13 cellular contexts compared by ENCODE assay signal in the genomic region with DNA sequence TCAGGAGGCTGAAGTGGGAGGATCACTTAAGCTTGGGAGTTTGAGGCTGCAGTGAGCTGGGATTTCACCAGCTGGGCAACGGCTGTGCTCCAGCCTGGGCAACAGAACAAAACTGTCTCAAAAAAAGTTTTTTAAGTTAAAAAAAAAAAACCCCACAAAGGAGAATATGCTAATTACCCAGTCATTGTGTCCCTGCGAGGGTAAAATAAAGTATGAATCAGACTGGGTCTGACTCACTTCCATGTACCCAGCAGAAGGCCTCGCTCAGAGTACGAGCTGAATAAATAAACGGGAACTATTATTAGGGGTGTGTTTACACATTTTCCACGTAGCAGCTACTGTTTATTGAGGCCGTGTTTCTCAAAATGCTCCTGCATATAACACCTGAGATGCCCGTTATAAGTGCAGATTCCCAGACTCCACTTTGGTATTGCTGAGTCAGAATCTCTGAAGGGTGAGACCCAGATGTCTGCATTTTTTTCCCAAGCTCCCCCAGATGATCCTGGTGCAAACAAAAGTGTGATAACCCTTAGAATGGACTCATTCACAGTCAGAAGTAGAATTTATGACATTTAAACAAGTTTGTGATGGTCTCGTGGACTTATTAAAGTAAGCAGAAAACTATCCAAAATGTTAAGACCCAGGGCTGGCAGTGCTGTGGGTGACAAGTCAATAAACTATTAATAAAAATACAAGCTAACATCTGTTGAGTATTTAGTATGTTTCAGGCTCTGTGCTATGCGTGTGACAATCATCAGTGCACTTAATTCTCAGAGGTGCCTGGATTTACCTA. TPM values are rescaled to one million over a fixed set of nuclear protein-coding genes. Genes with fewer than 3 reads are reported as not detected.
DNase-seq lines count a peak whose midpoint lies in the region; ATAC-seq and TF ChIP-seq lines count a peak whose summit lies in the region.
"Had no signal": no experiment of that assay in that cellular context is flagged by ENCODE, and none has a peak within 500 bp of the region (broad histone marks: within the 10 kb centered on the region; RNA-seq: fewer than 3 reads in every experiment).

No MANE protein-coding gene starts in this region.

- H2AFZ ChIP-seq in mammary epithelial cell (ENCODE audit: low read depth, low read length): no peak overlapping the region

- no peaks in the 10 kb centered on the region for H3K36me3 ChIP-seq in mammary epithelial cell (ENCODE audit: insufficient read depth, low read length)

- no TSS peak for BruUV-seq in mammary epithelial cell (replicated peaks; lab: Mats Ljungman, UMichigan)

- ATAC-seq in left lobe of liver (no peak), GM18867 (IDR thresholded peaks at IDR 0.05; ENCODE audit: unreplicated experiment) (no peak)

- intact Hi-C loops in mammary epithelial cell (cut with micrococcal nuclease): no loop called here

- H3K4me2 ChIP-seq in mammary epithelial cell (ENCODE audit: insufficient read depth, low read depth, low read length): no peak overlapping the region

- H3K79me2 ChIP-seq in mammary epithelial cell (ENCODE audit: insufficient read depth, low read length): no peaks in the 10 kb centered on the region

- H3K4me1 ChIP-seq in mammary epithelial cell (ENCODE audit: insufficient read depth, low read length): no peaks in the 10 kb centered on the region

- H3K27ac ChIP-seq in mammary epithelial cell (ENCODE audit: insufficient read depth, low read depth, low read length): no peak overlapping the region

- in situ Hi-C loops in mammary epithelial cell (cut with MboI; ENCODE audit: low sequenced_read_pairs in 2 of 2): no loop called here

- TF ChIP-seq CTCF in LNCaP clone FGC (IDR thresholded peaks at IDR 0.05; ENCODE audit: control insufficient read depth, extremely low read depth, insufficient read depth) (no peak), mammary epithelial cell (conservative IDR thresholded peaks at IDR 0.05 in 1 of 2, IDR thresholded peaks at IDR 0.05 in 1 of 2; ENCODE audit: extremely low read depth in 1 of 2, insufficient read depth in 1 of 2, low read depth in 1 of 2, low read length in 2 of 2) (no peak)

- peak; percentile 17 to 40 for DNase-seq in NOMO-1 (lab: John Stamatoyannopoulos, UW; ENCODE audit: unreplicated experiment in 2 of 2)
- no peak for DNase-seq in NOMO-1 treated with dmso at 0.1 percent for 144 hours (lab: John Stamatoyannopoulos, UW; ENCODE audit: unreplicated experiment)
- DNase-seq in LNCaP clone FGC (ENCODE audit: low read depth): peak; percentile 17
- peak; percentile 51 for DNase-seq in mammary epithelial cell
- DNase-seq in renal cortical epithelial cell (ENCODE audit: low read depth): peak; percentile 80
- no peak for DNase-seq in left lobe of liver (ENCODE audit: low spot score)
- no peak for DNase-seq in KG1 (lab: John Stamatoyannopoulos, UW)
- DNase-seq: 8988T; activated CD8-positive, alpha-beta memory T cell treated with anti-CD3 and anti-CD28 coated beads, Interleukin-2, amount 50 U/mL, for 48 hours; midbrain; MM.1S; Right ventricle myocardium superior had no signal

- no peaks in the 10 kb centered on the region for H3K27me3 ChIP-seq in mammary epithelial cell (ENCODE audit: insufficient read depth, low read length)

- WGBS in mammary epithelial cell (ENCODE audit: low coverage, missing lambda C conversion rate): 62% methylated on average over 10 of the region's 10 CpGs

- CTCF ChIA-PET in mammary epithelial cell (lab: Charles Lee; ENCODE audit: low non-redundant PET): no interaction called here

- no peaks in the 10 kb centered on the region for H4K20me1 ChIP-seq in mammary epithelial cell (ENCODE audit: insufficient read depth, low read length)

- peaks cover 3% of the 10 kb centered on the region for H3K9me3 ChIP-seq in mammary epithelial cell (replicated peaks; ENCODE audit: insufficient read depth, low read length)

- H3K4me3 ChIP-seq in LNCaP clone FGC (ENCODE audit: low read depth, low read length) (no peak overlapping the region), mammary epithelial cell (replicated peaks in 1 of 3; ENCODE audit: insufficient read depth in 1 of 3, low read depth in 2 of 3, low read length in 3 of 3) (no peak overlapping the region)

- dilution Hi-C loops in mammary epithelial cell (cut with HindIII; ENCODE audit: low sequenced_read_pairs): no loop called here

- no peak overlapping the region for H3K9ac ChIP-seq in mammary epithelial cell (ENCODE audit: insufficient read depth, low read length)

RNA-seq across cellular contexts. Expression of a gene that starts 28.2 kb away (rescaled TPM):
- total RNA-seq in mammary epithelial cell (under 1 TPM; 0.09 to 0.67 TPM), renal cortical epithelial cell (0.17 and 6.5 TPM in 2 replicates), left lobe of liver (4.0 TPM)
- polyA plus RNA-seq in mammary epithelial cell: not detected
- polyA minus RNA-seq in mammary epithelial cell: not detected

Comparison
In these comparisons a context has a peak if more than half of its experiments do, and no peak if none do; other contexts are left out.
1. DNase-seq: peak in NOMO-1 (2 of 2), LNCaP clone FGC (single experiment), mammary epithelial cell (single experiment) and renal cortical epithelial cell (single experiment); none in NOMO-1 treated with dmso at 0.1 percent for 144 hours (single experiment), left lobe of liver (single experiment) and KG1 (single experiment).